Comparison of ENCODE assay signal across 30 cellular contexts in genomic region chr12:101954681-101955080, GRCh38.
"Had no signal": no experiment of that assay in that cellular context is flagged by ENCODE, and none has a peak within 500 bp of the region (broad histone marks: within the 10 kb centered on the region; RNA-seq: fewer than 3 reads in every experiment).

No MANE protein-coding gene starts in this region.

- H3K27ac Mint-ChIP-seq: activated CD4-positive, alpha-beta memory T cell treated with anti-CD3 and anti-CD28 coated beads for 36 hours; activated CD4-positive, alpha-beta T cell treated with anti-CD3 and anti-CD28 coated beads for 36 hours; activated CD4-positive, alpha-beta T cell treated with anti-CD3 and anti-CD28 coated beads, Interleukin-2, amount 10 ng/mL, durations not matched to agents 24 days and 14 days; activated CD8-positive, alpha-beta memory T cell treated with anti-CD3 and anti-CD28 coated beads, Interleukin-2, amount 10 ng/mL, durations not matched to agents 7 days and 5 days; activated CD8-positive, alpha-beta T cell treated with anti-CD3 and anti-CD28 coated beads, Interleukin-2, amount 10 ng/mL, durations not matched to agents 7 days and 5 days; activated naive CD4-positive, alpha-beta T cell treated with anti-CD3 and anti-CD28 coated beads, Interleukin-2, amount 10 ng/mL, durations not matched to agents 7 days and 5 days; activated naive CD4-positive, alpha-beta T cell treated with anti-CD3 and anti-CD28 coated beads, Interleukin-2, amount 50 U/mL, for 72 hours; activated naive CD8-positive, alpha-beta T cell treated with anti-CD3 and anti-CD28 coated beads, Interleukin-2, amount 10 ng/mL, durations not matched to agents 7 days and 5 days; activated T-helper 1 cell treated with anti-CD3 and anti-CD28 coated beads, Interleukin-12 subunit alpha, Interleukin-12 subunit beta, Interleukin-2, Interleukin-4 antibody, amounts not matched to agents 30 ng/mL and 10 ng/mL and 1 ng/mL, durations not matched to agents 14 hours and 24 hours and 36 hours; activated T-helper 2 cell treated with anti-CD3 and anti-CD28 coated beads, Interferon-gamma antibody, Interleukin-2, Interleukin-4, amounts not matched to agents 10 μg/mL and 5 μg/mL and 100 μg/mL, durations not matched to agents 14 hours and 24 hours and 36 hours; effector memory CD8-positive, alpha-beta T cell; T-cell; T-helper 1 cell treated with Interleukin-12 subunit alpha and Interleukin-12 subunit beta and Interleukin-4 antibody, amounts not matched to agents 30 μg/mL and 1 μg/mL, for 36 hours had no signal

- H3K27me3 ChIP-seq: brain microvascular endothelial cell had no signal

- H3K27ac ChIP-seq: brain microvascular endothelial cell, epithelial cell of prostate had no signal

- H3K4me3 Mint-ChIP-seq: activated CD4-positive, alpha-beta memory T cell treated with anti-CD3 and anti-CD28 coated beads for 36 hours; activated CD4-positive, alpha-beta T cell treated with anti-CD3 and anti-CD28 coated beads for 36 hours; activated CD4-positive, alpha-beta T cell treated with anti-CD3 and anti-CD28 coated beads, Interleukin-2, amount 10 ng/mL, durations not matched to agents 24 days and 14 days; activated CD8-positive, alpha-beta memory T cell treated with anti-CD3 and anti-CD28 coated beads, Interleukin-2, amount 10 ng/mL, durations not matched to agents 7 days and 5 days; activated CD8-positive, alpha-beta T cell treated with anti-CD3 and anti-CD28 coated beads, Interleukin-2, amount 10 ng/mL, durations not matched to agents 7 days and 5 days; activated naive CD4-positive, alpha-beta T cell treated with anti-CD3 and anti-CD28 coated beads, Interleukin-2, amount 10 ng/mL, durations not matched to agents 7 days and 5 days; activated naive CD8-positive, alpha-beta T cell treated with anti-CD3 and anti-CD28 coated beads, Interleukin-2, amount 10 ng/mL, durations not matched to agents 7 days and 5 days; activated T-helper 1 cell treated with anti-CD3 and anti-CD28 coated beads, Interleukin-12 subunit alpha, Interleukin-12 subunit beta, Interleukin-2, Interleukin-4 antibody, amounts not matched to agents 30 ng/mL and 10 ng/mL and 1 ng/mL, durations not matched to agents 14 hours and 24 hours and 36 hours; effector memory CD8-positive, alpha-beta T cell; T-cell; T-helper 1 cell treated with Interleukin-12 subunit alpha and Interleukin-12 subunit beta and Interleukin-4 antibody, amounts not matched to agents 30 μg/mL and 1 μg/mL, for 36 hours had no signal

- H3K9me3 Mint-ChIP-seq: activated T-helper 1 cell treated with anti-CD3 and anti-CD28 coated beads, Interleukin-12 subunit alpha, Interleukin-12 subunit beta, Interleukin-2, Interleukin-4 antibody, amounts not matched to agents 30 ng/mL and 10 ng/mL and 1 ng/mL, durations not matched to agents 14 hours and 24 hours and 36 hours; effector memory CD8-positive, alpha-beta T cell had no signal

- ATAC-seq: activated CD4-positive, alpha-beta T cell treated with anti-CD3 and anti-CD28 coated beads for 36 hours; activated CD8-positive, alpha-beta memory T cell treated with anti-CD3 and anti-CD28 coated beads, Interleukin-2, amount 10 ng/mL, durations not matched to agents 7 days and 5 days; activated CD8-positive, alpha-beta T cell treated with anti-CD3 and anti-CD28 coated beads, Interleukin-2, amount 10 ng/mL, durations not matched to agents 7 days and 5 days; activated naive CD4-positive, alpha-beta T cell treated with anti-CD3 and anti-CD28 coated beads, Interleukin-2, amount 50 U/mL, for 72 hours; effector memory CD8-positive, alpha-beta T cell; T-cell had no signal

- H3K36me3 ChIP-seq: brain microvascular endothelial cell had no signal

- H3K27me3 Mint-ChIP-seq: activated CD8-positive, alpha-beta memory T cell treated with anti-CD3 and anti-CD28 coated beads, Interleukin-2, amount 10 ng/mL, durations not matched to agents 7 days and 5 days; activated naive CD8-positive, alpha-beta T cell treated with anti-CD3 and anti-CD28 coated beads, Interleukin-2, amount 10 ng/mL, durations not matched to agents 7 days and 5 days; T-cell had no signal

- H3K36me3 Mint-ChIP-seq: activated CD4-positive, alpha-beta memory T cell treated with anti-CD3 and anti-CD28 coated beads for 36 hours; activated naive CD4-positive, alpha-beta T cell treated with anti-CD3 and anti-CD28 coated beads, Interleukin-2, amount 10 ng/mL, durations not matched to agents 7 days and 5 days; activated naive CD4-positive, alpha-beta T cell treated with anti-CD3 and anti-CD28 coated beads, Interleukin-2, amount 50 U/mL, for 72 hours; T-cell had no signal

- DNase-seq: activated CD4-positive, alpha-beta memory T cell treated with anti-CD3 and anti-CD28 coated beads for 36 hours; activated CD4-positive, alpha-beta T cell treated with anti-CD3 and anti-CD28 coated beads for 36 hours; activated CD4-positive, alpha-beta T cell treated with anti-CD3 and anti-CD28 coated beads, Interleukin-2, amount 10 ng/mL, durations not matched to agents 24 days and 14 days; activated CD4-positive, CD25-positive, alpha-beta regulatory T cell; activated CD4-positive, CD25-positive, alpha-beta regulatory T cell treated with anti-CD3 and anti-CD28 coated beads, Interleukin-2, amount 50 U/mL, for 72 hours; activated CD8-positive, alpha-beta memory T cell treated with anti-CD3 and anti-CD28 coated beads, Interleukin-2, amount 10 ng/mL, durations not matched to agents 7 days and 5 days; activated CD8-positive, alpha-beta memory T cell treated with anti-CD3 and anti-CD28 coated beads, Interleukin-2, amount 50 U/mL, for 4 hours; activated CD8-positive, alpha-beta T cell treated with anti-CD3 and anti-CD28 coated beads, Interleukin-2, amount 10 ng/mL, durations not matched to agents 7 days and 5 days; activated gamma-delta T cell; activated naive CD4-positive, alpha-beta T cell; activated naive CD4-positive, alpha-beta T cell treated with anti-CD3 and anti-CD28 coated beads, Interleukin-2, amount 10 ng/mL, durations not matched to agents 7 days and 5 days; activated naive CD8-positive, alpha-beta T cell treated with anti-CD3 and anti-CD28 coated beads, Interleukin-2, amount 10 ng/mL, durations not matched to agents 7 days and 5 days; activated T-cell treated with anti-CD3 and anti-CD28 coated beads, Interleukin-2, amount 50 U/mL, for 1 hour; activated T-cell treated with anti-CD3 and anti-CD28 coated beads, Interleukin-2, amount 50 U/mL, for 48 hours; anterior cingulate cortex; brain microvascular endothelial cell; cortex of kidney; dermis blood vessel endothelial cell; effector CD4-positive, alpha-beta T cell; effector memory CD8-positive, alpha-beta T cell; foreskin fibroblast; head of caudate nucleus; SW 1271; T-cell; T-helper 9 cell had no signal

- H3K4me1 Mint-ChIP-seq: activated naive CD4-positive, alpha-beta T cell treated with anti-CD3 and anti-CD28 coated beads, Interleukin-2, amount 10 ng/mL, durations not matched to agents 7 days and 5 days; activated naive CD8-positive, alpha-beta T cell treated with anti-CD3 and anti-CD28 coated beads, Interleukin-2, amount 10 ng/mL, durations not matched to agents 7 days and 5 days; T-cell had no signal
